ENCODE assay signal across 8 cellular contexts in genomic region chr5:126680215-126680817, GRCh38.
A peak's percentile ranks its signal among the peaks of the same experiment; 100 is the strongest.
DNase-seq lines count a peak whose midpoint lies in the region; ATAC-seq and TF ChIP-seq lines count a peak whose summit lies in the region.

No MANE protein-coding gene starts in this region.

- intact Hi-C loops in mammary epithelial cell (cut with micrococcal nuclease): no loop called here
- intact Hi-C loops in CD8-positive, alpha-beta T cell (cut with DNase I, micrococcal nuclease): no loop called here

- H3K79me2 ChIP-seq in mammary epithelial cell (ENCODE audit: insufficient read depth, low read length): no peaks in the 10 kb centered on the region

- no peak overlapping the region for H3K4me2 ChIP-seq in mammary epithelial cell (ENCODE audit: insufficient read depth, low read depth, low read length)

- H3K27me3 Mint-ChIP-seq in CD8-positive, alpha-beta T cell (ENCODE audit: low read depth): peaks cover 2% of the 10 kb centered on the region

- H3K4me3 ChIP-seq in MG63: no peak overlapping the region
- H3K4me3 ChIP-seq in mammary epithelial cell (replicated peaks in 1 of 3; ENCODE audit: insufficient read depth in 1 of 3, low read depth in 2 of 3, low read length in 3 of 3): no peak overlapping the region
- no peak overlapping the region for H3K4me3 ChIP-seq in CD8-positive, alpha-beta T cell (ENCODE audit: low read depth, low read length)

- H3K27ac Mint-ChIP-seq in CD8-positive, alpha-beta T cell: no peak overlapping the region

- no peak for TF ChIP-seq CTCF in mammary epithelial cell (conservative IDR thresholded peaks at IDR 0.05 in 1 of 2, IDR thresholded peaks at IDR 0.05 in 1 of 2; ENCODE audit: extremely low read depth in 1 of 2, insufficient read depth in 1 of 2, low read depth in 1 of 2, low read length in 2 of 2)
- TF ChIP-seq CTCF in CD8-positive, alpha-beta T cell (IDR thresholded peaks at IDR 0.05): no peak

- dilution Hi-C loops in mammary epithelial cell (cut with HindIII; ENCODE audit: low sequenced_read_pairs): no loop called here

- peaks cover 9% of the 10 kb centered on the region for H3K4me1 Mint-ChIP-seq in CD8-positive, alpha-beta T cell (ENCODE audit: low read depth)

- H3K36me3 Mint-ChIP-seq in CD8-positive, alpha-beta T cell: no peaks in the 10 kb centered on the region

- in situ Hi-C loops in mammary epithelial cell (cut with MboI; ENCODE audit: low sequenced_read_pairs in 2 of 2): no loop called here

- no peaks in the 10 kb centered on the region for H4K20me1 ChIP-seq in mammary epithelial cell (ENCODE audit: insufficient read depth, low read length)

- no TSS peak for BruUV-seq in mammary epithelial cell (replicated peaks; lab: Mats Ljungman, UMichigan)

- CTCF ChIA-PET in mammary epithelial cell (lab: Charles Lee; ENCODE audit: low non-redundant PET): interaction anchor here (0.5 kb wide), 1 partner anchor 129 kb away, joined by 5 read pairs; no protein-coding TSS in a partner anchor
- CTCF ChIA-PET in CD8-positive, alpha-beta T cell (lab: Charles Lee): interaction anchor here (8.9 kb wide), 1 partner anchor 98 kb away, joined by 221 read pairs; the partner anchor contains the start of gene LMNB1

- H3K36me3 ChIP-seq in MG63 (no peaks in the 10 kb centered on the region), mammary epithelial cell (ENCODE audit: insufficient read depth, low read length) (no peaks in the 10 kb centered on the region)
- H3K36me3 ChIP-seq in CD8-positive, alpha-beta T cell (ENCODE audit: insufficient read depth, low read length): no peaks in the 10 kb centered on the region

- ATAC-seq in GM21723 (IDR thresholded peaks at IDR 0.05; ENCODE audit: unreplicated experiment): peak; percentile 75
- ATAC-seq in CD8-positive, alpha-beta T cell: no peak

- H3K9me3 Mint-ChIP-seq in CD8-positive, alpha-beta T cell: no peaks in the 10 kb centered on the region

- no peaks in the 10 kb centered on the region for H3K9me3 ChIP-seq in MG63
- H3K9me3 ChIP-seq in mammary epithelial cell (replicated peaks; ENCODE audit: insufficient read depth, low read length): no peaks in the 10 kb centered on the region
- no peaks in the 10 kb centered on the region for H3K9me3 ChIP-seq in CD8-positive, alpha-beta T cell (ENCODE audit: low read length)

- 7% methylated on average over 4 of the region's 4 CpGs for WGBS in mammary epithelial cell (ENCODE audit: low coverage, missing lambda C conversion rate)

- peak; percentile 93 for DNase-seq in EL
- peak; percentile 38 for DNase-seq in MG63
- peak; percentile 38 for DNase-seq in mammary epithelial cell
- no peak for DNase-seq in stimulated activated CD4-positive, alpha-beta T cell treated with anti-CD3 and anti-CD28 coated beads, Interleukin-4, amount 100 ng/mL, for 1 hour
- DNase-seq in HPDE6-E6E7 (ENCODE audit: extremely low spot score): no peak
- DNase-seq in CD8-positive, alpha-beta T cell: no peak
- DNase-seq in HK-2 (ENCODE audit: unreplicated experiment): no peak

- H3K4me3 Mint-ChIP-seq in CD8-positive, alpha-beta T cell: no peak overlapping the region

- H3K27me3 ChIP-seq in MG63: no peaks in the 10 kb centered on the region
- no peaks in the 10 kb centered on the region for H3K27me3 ChIP-seq in mammary epithelial cell (ENCODE audit: insufficient read depth, low read length)
- H3K27me3 ChIP-seq in CD8-positive, alpha-beta T cell (ENCODE audit: insufficient read depth, low read length): no peaks in the 10 kb centered on the region

- peak overlapping the region; percentile 40 for H2AFZ ChIP-seq in mammary epithelial cell (ENCODE audit: low read depth, low read length)

- POLR2A ChIA-PET in CD8-positive, alpha-beta T cell (lab: Charles Lee): no interaction called here

- H3K9ac ChIP-seq in mammary epithelial cell (ENCODE audit: insufficient read depth, low read length): no peak overlapping the region

- no peak overlapping the region for H3K27ac ChIP-seq in mammary epithelial cell (ENCODE audit: insufficient read depth, low read depth, low read length)
- H3K27ac ChIP-seq in CD8-positive, alpha-beta T cell (ENCODE audit: low read depth, low read length): no peak overlapping the region

- H3K4me1 ChIP-seq in mammary epithelial cell (ENCODE audit: insufficient read depth, low read length): no peaks in the 10 kb centered on the region
- H3K4me1 ChIP-seq in CD8-positive, alpha-beta T cell (ENCODE audit: insufficient read depth, low read length): no peaks in the 10 kb centered on the region

Comparison
In these comparisons a context has a peak if more than half of its experiments do, and no peak if none do; other contexts are left out.
1. DNase-seq: peak in EL (single experiment), MG63 (single experiment) and mammary epithelial cell (single experiment); none in stimulated activated CD4-positive, alpha-beta T cell treated with anti-CD3 and anti-CD28 coated beads, Interleukin-4, amount 100 ng/mL, for 1 hour (single experiment), HPDE6-E6E7 (single experiment), CD8-positive, alpha-beta T cell (0 of 7) and HK-2 (single experiment).